10 cellular contexts compared by ENCODE assay signal in genomic region chr1:156021087-156021416, GRCh38. TPM values are rescaled to one million over a fixed set of nuclear protein-coding genes. Genes with fewer than 3 reads are reported as not detected.
A peak's percentile ranks its signal among the peaks of the same experiment; 100 is the strongest.
DNase-seq lines count a peak whose midpoint lies in the region; ATAC-seq and TF ChIP-seq lines count a peak whose summit lies in the region.
"Had no signal": no experiment of that assay in that cellular context is flagged by ENCODE, and none has a peak within 500 bp of the region (broad histone marks: within the 10 kb centered on the region; RNA-seq: fewer than 3 reads in every experiment).

No MANE protein-coding gene starts in this region.

- no peak overlapping the region for H3K18ac ChIP-seq in H9 (ENCODE audit: insufficient read length, low read depth, low read length)

- no peak overlapping the region for H2BK12ac ChIP-seq in H9 (ENCODE audit: insufficient read length, low read depth, low read length)

- no peak overlapping the region for H2BK5ac ChIP-seq in H9 (ENCODE audit: insufficient read length, low read length)

- H3K4me1 ChIP-seq in H9 (ENCODE audit: insufficient read depth, low read length): peaks cover 2% of the 10 kb centered on the region; the same call in 1 of the 2 replicates

- DNase-seq in H9 (no peak), T-cell (no peak), foreskin fibroblast (no peak), skeletal muscle cell (ENCODE audit: low read depth) (no peak), COLO668 (lab: John Stamatoyannopoulos, UW; ENCODE audit: unreplicated experiment) (no peak), cerebellar nuclear complex (lab: John Stamatoyannopoulos, UW) (no peak), AG08395 (ENCODE audit: low spot score) (no peak)

- H3K9me3 Mint-ChIP-seq in H9: no peaks in the 10 kb centered on the region
- no peaks in the 10 kb centered on the region for H3K9me3 Mint-ChIP-seq in T-cell

- no peak overlapping the region for H2BK120ac ChIP-seq in H9 (ENCODE audit: low read depth, low read length, poor library complexity, severe bottlenecking)

- H3K4me3 Mint-ChIP-seq in H9: peak overlapping the region; percentile 91 to 96
- peak overlapping the region; percentile 93 to 97 (median 94) for H3K4me3 Mint-ChIP-seq in T-cell

- H2AFZ ChIP-seq in H9 (ENCODE audit: low read length): no peak overlapping the region

- no peak overlapping the region for H2BK15ac ChIP-seq in H9 (ENCODE audit: low read depth, low read length)

- ATAC-seq in T-cell (replicated peaks in 1 of 4) (no peak), HG02840 (IDR thresholded peaks at IDR 0.05; ENCODE audit: low FRiP score, unreplicated experiment) (no peak)

- no peaks in the 10 kb centered on the region for H3K9me3 ChIP-seq in H9 (ENCODE audit: control insufficient read depth, low read depth, low read length)

- H4K8ac ChIP-seq in H9 (replicated peaks; ENCODE audit: insufficient read length, low read depth, low read length): no peak overlapping the region

- H3K23me2 ChIP-seq in H9 (ENCODE audit: insufficient read length, low read depth, low read length, poor library complexity, severe bottlenecking): peaks cover 7% of the 10 kb centered on the region

- no peak overlapping the region for H2BK20ac ChIP-seq in H9 (ENCODE audit: low read depth, low read length, poor library complexity, severe bottlenecking)

- peaks cover 32% of the 10 kb centered on the region for H3K27me3 Mint-ChIP-seq in H9 (ENCODE audit: low read depth)
- H3K27me3 Mint-ChIP-seq in T-cell: peaks cover 0 to 5% of the 10 kb centered on the region in 2 donors

- H3K4ac ChIP-seq in H9 (ENCODE audit: low read depth, low read length): no peak overlapping the region

- H2AK5ac ChIP-seq in H9 (ENCODE audit: insufficient read length, low read length): no peak overlapping the region

- no peak overlapping the region for H4K5ac ChIP-seq in H9 (ENCODE audit: insufficient read length, low read depth, low read length)

- H3K27ac Mint-ChIP-seq in H9: no peak overlapping the region
- peak overlapping the region; percentile 88 to 94 for H3K27ac Mint-ChIP-seq in T-cell

- no peak overlapping the region for H3T11ph ChIP-seq in H9 (ENCODE audit: low read length)

- H3K56ac ChIP-seq in H9 (ENCODE audit: insufficient read length, low read depth, low read length): no peak overlapping the region

- peak overlapping the region; percentile 78 for H3K4me2 ChIP-seq in H9 (ENCODE audit: insufficient read depth, insufficient read length, low read length)

- no peak overlapping the region for H3K27ac ChIP-seq in H9 (ENCODE audit: insufficient read length, low read depth, low read length)

- no peak overlapping the region for H4K91ac ChIP-seq in H9 (ENCODE audit: insufficient read length, low read depth, low read length)

- TF ChIP-seq CTCF in H9 (conservative IDR thresholded peaks at IDR 0.05) (no peak), foreskin fibroblast (IDR thresholded peaks at IDR 0.05; ENCODE audit: low read depth, low read length) (no peak)

- no peaks in the 10 kb centered on the region for H4K20me1 ChIP-seq in H9 (ENCODE audit: control insufficient read depth, insufficient read depth, insufficient read length)

- peaks cover 8% of the 10 kb centered on the region; the same call in 1 of the 2 replicates for H3K79me2 ChIP-seq in H9 (ENCODE audit: insufficient read depth, low read length)

- H3K79me1 ChIP-seq in H9 (ENCODE audit: insufficient read depth, low read depth, low read length, poor library complexity, severe bottlenecking): peaks cover 6% of the 10 kb centered on the region

- H3K36me3 Mint-ChIP-seq in H9 (ENCODE audit: insufficient read depth in 1 of 3, low read depth in 3 of 3) (peaks cover 27 to 41% (median 37%) of the 10 kb centered on the region in 3 experiments; a peak in 6 of 7 replicates), T-cell (peaks cover 18% of the 10 kb centered on the region)

- peaks cover 13% of the 10 kb centered on the region in 2 experiments for H3K4me1 Mint-ChIP-seq in H9
- peaks cover 27 to 41% (median 31%) of the 10 kb centered on the region in 3 donors for H3K4me1 Mint-ChIP-seq in T-cell

- WGBS in H9 (ENCODE audit: extremely low coverage, insufficient read length, low lambda C conversion rate): no CpG with 5 or more reads among the region's 5 CpGs

- peak overlapping the region; percentile 73 to 89 for H3K4me3 ChIP-seq in foreskin fibroblast (ENCODE audit: low read depth in 1 of 2, low read length in 2 of 2)
- peak overlapping the region; percentile 84 for H3K4me3 ChIP-seq in skeletal muscle cell (ENCODE audit: low read depth, low read length)

- H3K9ac ChIP-seq in H9 (ENCODE audit: extremely low read depth, insufficient read length, low read length): no peak overlapping the region

- H3K23ac ChIP-seq in H9 (ENCODE audit: insufficient read length, low read depth, low read length): no peak overlapping the region

- POLR2A ChIA-PET in T-cell (lab: Charles Lee): interaction anchor here in 1 of 2 donors (0.6 kb wide), 2 partner anchors 504 to 769 kb away, joined by 4 to 5 read pairs; no protein-coding TSS in a partner anchor

- CTCF ChIA-PET in T-cell (lab: Charles Lee): interaction anchor here (0.6 to 1.2 kb wide), 3 partner anchors 45 to 87 kb away, joined by 3 to 4 read pairs (median 3); partner anchors contain the start of gene KHDC4 (in 1 of the 2)

- no peaks in the 10 kb centered on the region; the same call in 1 of the 2 replicates for H3K27me3 ChIP-seq in H9 (ENCODE audit: insufficient read depth, low read length)

- no peak overlapping the region for H3K14ac ChIP-seq in H9 (ENCODE audit: insufficient read depth, low read length)

RNA-seq across cellular contexts. Expression of gene SSR2, which starts 0.3 kb away (rescaled TPM):
- total RNA-seq in H9 (2021) (170 and 172 TPM in 2 replicates), T-cell (100 to 1,000 TPM; 230 to 238 (median 232) TPM)

RNA-seq across cellular contexts. Expression of gene UBQLN4, which starts 32.5 kb away (rescaled TPM):
- total RNA-seq in H9 (2021): 45.6 and 49.4 TPM in 2 replicates
- total RNA-seq in T-cell: 10 to 100 TPM; 21.9 to 39.6 (median 37.9) TPM

RNA-seq across cellular contexts. Expression of gene LAMTOR2, which starts 33.5 kb away (rescaled TPM):
- total RNA-seq in H9 (2021) (50.6 and 55.0 TPM in 2 replicates), T-cell (10 to 100 TPM; 21.5 to 37.8 (median 35.2) TPM)

RNA-seq across cellular contexts. Expression of gene RAB25, which starts 39.9 kb away (rescaled TPM):
- total RNA-seq in H9 (2021) (42.8 and 43.1 TPM in 2 replicates), T-cell (1 to 10 TPM in 3 of 5 donors, under 1 TPM in 2; 0.26 to 2.3 (median 1.9) TPM)
- total RNA-seq: glomerular endothelial cell, temporal lobe had no signal

RNA-seq across cellular contexts. Expression of gene ARHGEF2, which starts 42.7 kb away (rescaled TPM):
- total RNA-seq in H9 (2021) (103 and 111 TPM in 2 replicates), T-cell (100 to 1,000 TPM; 110 to 174 (median 167) TPM)

Comparison
In these comparisons a context has a peak if more than half of its experiments do, and no peak if none do; other contexts are left out.
1. H3K27ac Mint-ChIP-seq: peak in T-cell (2 of 2); none in H9 (0 of 3).